Comparison of ENCODE assay signal across 8 cellular contexts in the genomic region with DNA sequence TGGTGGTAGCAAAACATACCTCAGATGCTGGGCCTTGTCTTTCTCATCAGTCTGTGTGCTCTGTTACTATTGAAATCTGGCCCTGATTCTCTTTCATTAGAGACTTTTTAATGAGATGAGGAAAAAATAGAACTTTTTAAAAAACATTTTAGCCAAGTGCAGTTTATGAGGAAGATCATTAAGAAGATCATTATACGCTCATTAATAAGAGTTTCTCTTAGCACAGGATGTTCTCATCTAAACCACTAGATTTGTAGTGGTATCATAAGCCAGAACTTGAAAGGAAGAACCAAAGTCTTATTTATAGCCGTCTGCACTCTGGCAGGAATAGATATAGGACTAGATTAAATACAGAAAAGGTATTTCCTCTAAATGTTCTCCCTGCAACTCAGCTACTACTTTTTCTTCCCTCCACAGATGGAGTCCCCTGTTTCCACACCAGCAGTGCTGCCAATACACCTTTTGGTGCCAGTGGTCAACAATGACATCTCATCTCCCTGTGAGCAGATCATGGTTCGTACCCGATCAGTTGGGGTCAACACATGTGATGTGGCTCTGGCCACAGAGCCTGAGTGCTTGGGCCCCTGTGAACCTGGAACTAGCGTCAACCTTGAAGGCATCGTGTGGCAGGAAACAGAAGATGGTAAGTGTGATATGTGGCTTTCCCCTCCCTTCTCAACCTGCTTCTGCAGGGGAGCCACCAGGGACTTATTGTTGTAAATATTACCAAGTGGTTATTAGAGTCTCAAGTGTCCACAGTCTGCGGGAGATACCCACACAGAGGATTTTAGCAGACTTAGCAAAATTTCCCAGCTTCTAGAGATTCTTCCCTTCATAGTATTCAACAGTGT.
A peak's percentile ranks its signal among the peaks of the same experiment; 100 is the strongest.
DNase-seq lines count a peak whose midpoint lies in the region; ATAC-seq and TF ChIP-seq lines count a peak whose summit lies in the region.

No MANE protein-coding gene starts in this region.

- no peaks in the 10 kb centered on the region for H3K27me3 ChIP-seq in parathyroid adenoma (ENCODE audit: control insufficient read depth, insufficient read depth, low read length)

- no peaks in the 10 kb centered on the region for H3K36me3 ChIP-seq in parathyroid adenoma (ENCODE audit: control insufficient read depth, insufficient read depth, low read length)

- no peaks in the 10 kb centered on the region for H3K9me3 ChIP-seq in parathyroid adenoma (ENCODE audit: control insufficient read depth, low read length)

- H3K4me2 ChIP-seq in parathyroid adenoma (ENCODE audit: low read length): no peak overlapping the region

- ATAC-seq in GM18861 (IDR thresholded peaks at IDR 0.05; ENCODE audit: unreplicated experiment) (peak; percentile 74), HG03135 (IDR thresholded peaks at IDR 0.05; ENCODE audit: unreplicated experiment) (peak; percentile 64)

- H3K79me2 ChIP-seq in parathyroid adenoma: no peaks in the 10 kb centered on the region

- H3K4me3 ChIP-seq in parathyroid adenoma (ENCODE audit: low read depth, low read length): no peak overlapping the region

- H3K9ac ChIP-seq in parathyroid adenoma: no peak overlapping the region

- TF ChIP-seq CTCF in parathyroid adenoma (IDR thresholded peaks at IDR 0.05): no peak

- DNase-seq in activated T-cell treated with anti-CD3 and anti-CD28 coated beads for 24 hours (ENCODE audit: low read depth): peak; percentile 12
- DNase-seq in GM03348 (ENCODE audit: low spot score): no peak
- DNase-seq in DMS153 (lab: John Stamatoyannopoulos, UW): no peak
- DNase-seq in superior temporal gyrus (ENCODE audit: extremely low spot score): no peak
- DNase-seq in COLO829 (ENCODE audit: low spot score): no peak

- H3K27ac ChIP-seq in parathyroid adenoma: peak overlapping the region; percentile 37

- peaks cover 11% of the 10 kb centered on the region for H3K4me1 ChIP-seq in parathyroid adenoma

- no peak overlapping the region for H2AFZ ChIP-seq in parathyroid adenoma
